Comparison of ENCODE assay signal across 8 cellular contexts in the genomic region with DNA sequence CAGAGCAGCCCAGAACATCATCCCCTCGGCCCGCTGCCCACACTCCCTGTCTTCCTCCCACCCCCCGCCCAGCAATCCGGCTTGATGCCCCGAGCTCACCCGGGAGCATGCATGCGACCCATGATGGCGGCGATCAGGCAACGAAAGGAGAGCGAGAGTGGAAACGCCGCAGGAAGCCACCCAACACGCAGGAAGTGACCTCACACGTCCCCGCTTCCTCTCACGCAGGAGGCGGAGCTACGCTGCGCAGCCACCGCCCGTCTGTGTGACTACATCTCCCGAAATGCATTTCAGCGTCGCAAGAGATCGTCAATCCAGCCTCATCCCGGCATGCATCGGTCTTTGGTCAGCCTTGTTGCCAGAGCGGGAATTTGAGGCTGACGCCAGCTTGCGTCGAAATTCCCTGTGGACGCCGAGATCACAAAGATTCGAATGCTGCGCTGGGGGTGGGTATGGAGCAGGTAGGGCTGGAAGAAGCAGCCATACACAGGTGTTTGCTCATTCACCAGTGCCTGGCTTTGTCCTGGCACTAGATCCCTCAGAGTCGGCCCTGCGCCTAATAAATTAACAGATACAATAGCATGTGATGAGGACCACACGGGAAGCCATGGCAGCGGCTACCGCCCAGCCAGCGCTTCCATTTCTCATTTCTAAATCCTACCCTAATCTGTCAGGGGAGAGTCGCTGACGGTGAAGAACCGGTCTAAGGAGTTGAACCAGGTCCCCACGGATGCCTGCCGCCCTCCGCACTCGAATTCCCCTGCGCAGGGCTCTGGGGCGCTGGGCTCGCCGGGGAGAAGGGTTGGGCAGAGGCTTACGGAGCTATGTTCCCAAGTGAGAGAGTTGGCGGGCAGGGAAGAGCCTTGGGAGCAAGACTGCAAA. TPM values are rescaled to one million over a fixed set of nuclear protein-coding genes. Genes with fewer than 3 reads are reported as not detected.
DNase-seq lines count a peak whose midpoint lies in the region; ATAC-seq and TF ChIP-seq lines count a peak whose summit lies in the region.

A gene (minus strand): TSS at position 148 of the 882 bp plus-strand sequence. CDS start 26 bp downstream, at position 122.

- H3K27me3 ChIP-seq in NT2/D1 (ENCODE audit: insufficient read depth, insufficient read length) (no peaks in the 10 kb centered on the region), endodermal cell (ENCODE audit: control insufficient read depth, insufficient read depth, low read length, poor library complexity, severe bottlenecking) (no peaks in the 10 kb centered on the region), mesendoderm (ENCODE audit: insufficient read depth, low read length, poor library complexity) (no peaks in the 10 kb centered on the region)

- H3K27ac ChIP-seq in endodermal cell (ENCODE audit: low read depth, low read length) (peak within 1 kb of the TSS; percentile 83), mesendoderm (ENCODE audit: low read depth, low read length) (peak within 1 kb of the TSS; percentile 61)

- peaks cover 19% of the 10 kb centered on the region for H3K79me2 ChIP-seq in mesendoderm (ENCODE audit: control insufficient read depth, insufficient read depth, low read length)

- H3K36me3 ChIP-seq in NT2/D1 (ENCODE audit: insufficient read depth, insufficient read length, low read length) (peaks cover 42% of the 10 kb centered on the region), endodermal cell (ENCODE audit: control insufficient read depth, insufficient read depth, low read length) (peaks cover 27% of the 10 kb centered on the region), mesendoderm (ENCODE audit: control insufficient read depth, insufficient read depth, low read length) (peaks cover 7% of the 10 kb centered on the region)

- H3K4me3 Mint-ChIP-seq in activated CD8-positive, alpha-beta memory T cell treated with anti-CD3 and anti-CD28 coated beads, Interleukin-2, amount 10 ng/mL, durations not matched to agents 7 days and 5 days = peak within 1 kb of the TSS; percentile 98
- peak within 1 kb of the TSS; percentile 99 for H3K4me3 Mint-ChIP-seq in endodermal cell

- peak within 1 kb of the TSS; percentile 91 for H4K5ac ChIP-seq in mesendoderm (ENCODE audit: low read length)

- H3K23ac ChIP-seq in mesendoderm (ENCODE audit: low read length) = peak within 1 kb of the TSS; percentile 72

- no peaks in the 10 kb centered on the region for H3K4me1 ChIP-seq in NT2/D1 (ENCODE audit: insufficient read depth, insufficient read length)
- H3K4me1 ChIP-seq in endodermal cell (ENCODE audit: control insufficient read depth, insufficient read depth, low read length) = peaks cover 7% of the 10 kb centered on the region
- H3K4me1 ChIP-seq in mesendoderm (ENCODE audit: control insufficient read depth, low read depth, low read length) = peaks cover 2% of the 10 kb centered on the region

- no peaks in the 10 kb centered on the region for H3K9me3 ChIP-seq in NT2/D1 (ENCODE audit: insufficient read depth, low read length)
- H3K9me3 ChIP-seq in endodermal cell (ENCODE audit: control insufficient read depth, low read length) = no peaks in the 10 kb centered on the region

- H4K8ac ChIP-seq in mesendoderm (ENCODE audit: low read depth, low read length) = peak within 1 kb of the TSS; percentile 17

- peak within 1 kb of the TSS; percentile 100 for H3K4me2 ChIP-seq in mesendoderm (ENCODE audit: low read length)

- peak within 1 kb of the TSS; percentile 97 for H2BK5ac ChIP-seq in mesendoderm (ENCODE audit: low read length)

- H3K4ac ChIP-seq in mesendoderm (ENCODE audit: low read depth, low read length) = peak within 1 kb of the TSS; percentile 70

- peak; percentile 99 for DNase-seq in COR-L47 (lab: John Stamatoyannopoulos, UW)
- peak; percentile 21 to 97 (median 92) for DNase-seq in HUDEP-2 (lab: John Stamatoyannopoulos, UW; ENCODE audit: unreplicated experiment in 76 of 76)
- DNase-seq in NT2/D1 (ENCODE audit: low read depth, low spot score) = peak; percentile 95
- peak; percentile 98 for DNase-seq in activated CD8-positive, alpha-beta memory T cell treated with anti-CD3 and anti-CD28 coated beads, Interleukin-2, amount 10 ng/mL, durations not matched to agents 7 days and 5 days
- peak; percentile 99 for DNase-seq in endodermal cell
- peak; percentile 100 for DNase-seq in mesendoderm
- DNase-seq in stimulated activated CD8-positive, alpha-beta memory T cell treated with anti-CD3 and anti-CD28 coated beads, Interleukin-15, amount 100 ng/mL, for 1 hour (ENCODE audit: low read depth) = peak; percentile 89

- no peak within 1 kb of the TSS for H2BK15ac ChIP-seq in mesendoderm (replicated peaks; ENCODE audit: low read depth)

- TF ChIP-seq CTCF in endodermal cell (conservative IDR thresholded peaks at IDR 0.05) = no peak

- peak within 1 kb of the TSS; percentile 100 for H3K56ac ChIP-seq in mesendoderm (ENCODE audit: low read length)

- peak within 1 kb of the TSS; percentile 98 for H3K4me3 ChIP-seq in NT2/D1 (ENCODE audit: insufficient read length, low read depth)
- H3K4me3 ChIP-seq in endodermal cell (ENCODE audit: low read length) = peak within 1 kb of the TSS; percentile 95
- peak within 1 kb of the TSS; percentile 90 for H3K4me3 ChIP-seq in mesendoderm (ENCODE audit: low read length)

- H2AK5ac ChIP-seq in mesendoderm (ENCODE audit: low read length) = no peak within 1 kb of the TSS

- no peaks in the 10 kb centered on the region for H3K27me3 Mint-ChIP-seq in activated CD8-positive, alpha-beta memory T cell treated with anti-CD3 and anti-CD28 coated beads, Interleukin-2, amount 10 ng/mL, durations not matched to agents 7 days and 5 days
- H3K27me3 Mint-ChIP-seq in endodermal cell (ENCODE audit: insufficient read depth) = no peaks in the 10 kb centered on the region

- H3K79me1 ChIP-seq in mesendoderm (ENCODE audit: low read length) = peaks cover 3% of the 10 kb centered on the region

- CTCF ChIA-PET in activated CD8-positive, alpha-beta memory T cell treated with anti-CD3 and anti-CD28 coated beads, Interleukin-2, amount 10 ng/mL, durations not matched to agents 7 days and 5 days (lab: Charles Lee) = interaction anchor here (0.6 to 1.7 kb wide), 5 partner anchors 15 to 763 kb away, joined by 3 to 8 read pairs (median 3); no protein-coding TSS in a partner anchor

- H3K9me3 Mint-ChIP-seq in activated CD8-positive, alpha-beta memory T cell treated with anti-CD3 and anti-CD28 coated beads, Interleukin-2, amount 10 ng/mL, durations not matched to agents 7 days and 5 days (ENCODE audit: low read depth) = no peaks in the 10 kb centered on the region
- H3K9me3 Mint-ChIP-seq in endodermal cell = no peaks in the 10 kb centered on the region

- peak; percentile 97 for ATAC-seq in GM21381 (IDR thresholded peaks at IDR 0.05; ENCODE audit: unreplicated experiment)
- peak; percentile 97 for ATAC-seq in activated CD8-positive, alpha-beta memory T cell treated with anti-CD3 and anti-CD28 coated beads, Interleukin-2, amount 10 ng/mL, durations not matched to agents 7 days and 5 days

- peaks cover 39% of the 10 kb centered on the region for H3K36me3 Mint-ChIP-seq in activated CD8-positive, alpha-beta memory T cell treated with anti-CD3 and anti-CD28 coated beads, Interleukin-2, amount 10 ng/mL, durations not matched to agents 7 days and 5 days
- peaks cover 35% of the 10 kb centered on the region for H3K36me3 Mint-ChIP-seq in endodermal cell (ENCODE audit: low read depth)

- peak within 1 kb of the TSS; percentile 98 for H3K27ac Mint-ChIP-seq in activated CD8-positive, alpha-beta memory T cell treated with anti-CD3 and anti-CD28 coated beads, Interleukin-2, amount 10 ng/mL, durations not matched to agents 7 days and 5 days
- peak within 1 kb of the TSS; percentile 99 for H3K27ac Mint-ChIP-seq in endodermal cell

- H3K18ac ChIP-seq in mesendoderm (ENCODE audit: low read length) = peak within 1 kb of the TSS; percentile 71

- H3K9ac ChIP-seq in NT2/D1 (ENCODE audit: insufficient read length, low read depth) (peak within 1 kb of the TSS; percentile 99), endodermal cell (ENCODE audit: extremely low read depth, low read length, poor library complexity, severe bottlenecking) (peak within 1 kb of the TSS; percentile 93), mesendoderm (ENCODE audit: low read length) (peak within 1 kb of the TSS; percentile 99)

- 1 to 5% methylated on average over 30 to 55 of the region's 55 CpGs for WGBS in endodermal cell (ENCODE audit: insufficient coverage in 1 of 2, insufficient read length in 1 of 2), 2 experiments
- no CpG with 5 or more reads among the region's 55 CpGs for WGBS in mesendoderm (ENCODE audit: extremely low coverage, insufficient coverage, low lambda C conversion rate)

- H3K4me1 Mint-ChIP-seq in activated CD8-positive, alpha-beta memory T cell treated with anti-CD3 and anti-CD28 coated beads, Interleukin-2, amount 10 ng/mL, durations not matched to agents 7 days and 5 days = peaks cover 40% of the 10 kb centered on the region
- peaks cover 7% of the 10 kb centered on the region for H3K4me1 Mint-ChIP-seq in endodermal cell

- H2BK120ac ChIP-seq in mesendoderm (ENCODE audit: low read depth, low read length) = no peak within 1 kb of the TSS

RNA-seq across cellular contexts. Expression of the gene that starts here (rescaled TPM):
- 100 to 1,000 TPM; 683 to 883 TPM for total RNA-seq in activated CD8-positive, alpha-beta memory T cell treated with anti-CD3 and anti-CD28 coated beads, Interleukin-2, amount 10 ng/mL, durations not matched to agents 7 days and 5 days
- total RNA-seq in endodermal cell = 1,000 to 10,000 TPM in 1 of 2 donors, 100 to 1,000 TPM in 1; 970 to 1,088 TPM
- 1,754 TPM for polyA plus RNA-seq in endodermal cell (2013, experiment 1 of 2)
- 1,672 TPM for polyA plus RNA-seq in endodermal cell (2013, experiment 2 of 2)
- polyA plus RNA-seq in mesendoderm (2013, experiment 1 of 2) = 2,676 TPM
- 2,702 TPM for polyA plus RNA-seq in mesendoderm (2013, experiment 2 of 2)

Comparison
In these comparisons a context has a peak if more than half of its experiments do, and no peak if none do; other contexts are left out.
1. Peak in every context shown above with its lines: DNase-seq, ATAC-seq, H3K4me3 ChIP-seq and H3K27ac ChIP-seq.